Comparison of ENCODE assay signal across 18 cellular contexts in genomic region chr5:179309751-179310320, GRCh38. TPM values are rescaled to one million over a fixed set of nuclear protein-coding genes. Genes with fewer than 3 reads are reported as not detected.
"Had no signal": no experiment of that assay in that cellular context is flagged by ENCODE, and none has a peak within 500 bp of the region (broad histone marks: within the 10 kb centered on the region; RNA-seq: fewer than 3 reads in every experiment).

No MANE protein-coding gene starts in this region.

- H3K9me3 ChIP-seq: gastrocnemius medialis, lower lobe of right lung had no signal

- H3K4me3 ChIP-seq: adrenal gland, gastrocnemius medialis, heart right ventricle, lower lobe of right lung, smooth muscle cell, thoracic aorta had no signal

- DNase-seq: activated CD4-positive, alpha-beta T cell treated with anti-CD3 and anti-CD28 coated beads for 48 hours; activated CD4-positive, CD25-positive, alpha-beta regulatory T cell; activated gamma-delta T cell; effector CD8-positive, alpha-beta T cell; kidney glomerular epithelial cell; lower lobe of right lung; nephron progenitor cell; occipital lobe; stimulated activated CD4-positive, alpha-beta T cell treated with anti-CD3 and anti-CD28 coated beads, Interleukin-4, amount 100 ng/mL, for 24 hours; T-helper 1 cell; T-helper 9 cell had no signal

- H3K4me1 ChIP-seq: adrenal gland had no signal

- ATAC-seq: activated naive CD4-positive, alpha-beta T cell treated with anti-CD3 and anti-CD28 coated beads, Interleukin-2, amount 50 U/mL, for 72 hours; esophagus mucosa; gastrocnemius medialis; heart right ventricle; lower lobe of right lung had no signal

- H3K27ac ChIP-seq: adrenal gland, gastrocnemius medialis, heart right ventricle, lower lobe of right lung, thoracic aorta had no signal

- H3K27me3 ChIP-seq: adrenal gland, gastrocnemius medialis, heart right ventricle had no signal

- H3K36me3 ChIP-seq: adrenal gland, gastrocnemius medialis, heart right ventricle, lower lobe of right lung, thoracic aorta had no signal

RNA-seq across cellular contexts. Expression of gene ADAMTS2, which starts 35.4 kb away (rescaled TPM):
- total RNA-seq: activated naive CD4-positive, alpha-beta T cell treated with anti-CD3 and anti-CD28 coated beads, Interleukin-2, amount 50 U/mL, for 72 hours had no signal
